In genomic region chr21:45596704-45597318, GRCh38 we compare ENCODE assay signal across 8 cellular contexts. TPM values are rescaled to one million over a fixed set of nuclear protein-coding genes. Genes with fewer than 3 reads are reported as not detected.
DNase-seq lines count a peak whose midpoint lies in the region; ATAC-seq, FAIRE-seq and TF ChIP-seq lines count a peak whose summit lies in the region.

No MANE protein-coding gene starts in this region.

- no peaks in the 10 kb centered on the region for H3K27me3 Mint-ChIP-seq in activated naive CD4-positive, alpha-beta T cell treated with anti-CD3 and anti-CD28 coated beads for 36 hours (ENCODE audit: low read depth)

- peak; percentile 84 for DNase-seq in D721Med (ENCODE audit: insufficient read length, low spot score)
- peak; percentile 12 for DNase-seq in HT1080 (ENCODE audit: low read depth)
- peak; percentile 73 for DNase-seq in SK-N-DZ (ENCODE audit: low spot score)
- peak; percentile 92 for DNase-seq in activated naive CD4-positive, alpha-beta T cell treated with anti-CD3 and anti-CD28 coated beads for 36 hours
- peak; percentile 86 for DNase-seq in cardiac septum (ENCODE audit: low spot score)
- DNase-seq in putamen (ENCODE audit: low spot score): peak; percentile 16

- H3K9me3 Mint-ChIP-seq in activated naive CD4-positive, alpha-beta T cell treated with anti-CD3 and anti-CD28 coated beads for 36 hours: peaks cover 4% of the 10 kb centered on the region

- H3K4me1 Mint-ChIP-seq in activated naive CD4-positive, alpha-beta T cell treated with anti-CD3 and anti-CD28 coated beads for 36 hours (ENCODE audit: low read depth): peaks cover 28% of the 10 kb centered on the region

- no peaks in the 10 kb centered on the region for H3K36me3 Mint-ChIP-seq in activated naive CD4-positive, alpha-beta T cell treated with anti-CD3 and anti-CD28 coated beads for 36 hours (ENCODE audit: low read depth)

- TF ChIP-seq CTCF in D721Med (IDR thresholded peaks at IDR 0.05; ENCODE audit: insufficient read depth, missing control alignments): peak; percentile 87

- no peak overlapping the region for H3K27ac Mint-ChIP-seq in activated naive CD4-positive, alpha-beta T cell treated with anti-CD3 and anti-CD28 coated beads for 36 hours

- CTCF ChIA-PET in activated naive CD4-positive, alpha-beta T cell treated with anti-CD3 and anti-CD28 coated beads for 36 hours (lab: Charles Lee): interaction anchor here (0.7 to 3.0 kb wide), 18 partner anchors 11 to 223 kb away, joined by 3 to 17 read pairs (median 4); no protein-coding TSS in a partner anchor

- H3K4me3 Mint-ChIP-seq in activated naive CD4-positive, alpha-beta T cell treated with anti-CD3 and anti-CD28 coated beads for 36 hours: no peak overlapping the region

- no peak for FAIRE-seq in D721Med (lab: Jason Lieb, UNC)

- no peak for ATAC-seq in HG02852 (IDR thresholded peaks at IDR 0.05; ENCODE audit: unreplicated experiment)
- no peak for ATAC-seq in HG03457 (IDR thresholded peaks at IDR 0.05; ENCODE audit: unreplicated experiment)

- intact Hi-C loops in activated naive CD4-positive, alpha-beta T cell treated with anti-CD3 and anti-CD28 coated beads for 36 hours (cut with micrococcal nuclease): loop anchor here (1.0 to 10.0 kb wide), 5 partner anchors 43 to 305 kb away; no protein-coding TSS in a partner anchor
- intact Hi-C loops in cardiac septum (cut with DNase I): loop anchor here (10.0 kb wide), 1 partner anchor 302 kb away; no protein-coding TSS in a partner anchor

RNA-seq across cellular contexts. Expression of gene PCBP3, which starts 46.7 kb away (rescaled TPM):
- not detected in 2 replicates for total RNA-seq in HT1080 (2014; rRNA removed; shearing (Covaris generic))
- polyA plus RNA-seq in HT1080 (2015; cell fraction: cytosol; rRNA removed): 0.16 TPM in 1 of 2 replicates, not detected in the other
- not detected in 2 replicates for polyA plus RNA-seq in HT1080 (2015; cell fraction: nucleus; rRNA removed)
- polyA plus RNA-seq in SK-N-DZ (2014; cell fraction: cytosol; rRNA removed): 9.5 and 10.4 TPM in 2 replicates
- 10.2 and 11.6 TPM in 2 replicates for polyA plus RNA-seq in SK-N-DZ (2014; cell fraction: nucleus; rRNA removed)
- total RNA-seq in activated naive CD4-positive, alpha-beta T cell treated with anti-CD3 and anti-CD28 coated beads for 36 hours: 10 to 100 TPM; 10.0 to 10.2 TPM
- total RNA-seq in cardiac septum: 4.9 TPM

RNA-seq across cellular contexts. Expression of gene SLC19A1, which starts 54.6 kb away (rescaled TPM):
- 32.6 and 46.8 TPM in 2 replicates for total RNA-seq in HT1080 (2014; rRNA removed; shearing (Covaris generic))
- 31.0 and 36.3 TPM in 2 replicates for polyA plus RNA-seq in HT1080 (2015; cell fraction: cytosol; rRNA removed)
- 49.5 and 52.0 TPM in 2 replicates for polyA plus RNA-seq in HT1080 (2015; cell fraction: nucleus; rRNA removed)
- polyA plus RNA-seq in SK-N-DZ (2014; cell fraction: cytosol; rRNA removed): 19.8 TPM in 2 replicates
- polyA plus RNA-seq in SK-N-DZ (2014; cell fraction: nucleus; rRNA removed): 23.4 and 29.2 TPM in 2 replicates
- total RNA-seq in activated naive CD4-positive, alpha-beta T cell treated with anti-CD3 and anti-CD28 coated beads for 36 hours: 10 to 100 TPM; 32.2 to 33.0 TPM
- 2.7 TPM for total RNA-seq in cardiac septum

Comparison
In these comparisons a context has a peak if more than half of its experiments do, and no peak if none do; other contexts are left out.
1. DNase-seq: peak in every context shown above with its lines; median percentile 92 in activated naive CD4-positive, alpha-beta T cell treated with anti-CD3 and anti-CD28 coated beads for 36 hours; 86 in cardiac septum; 84 in D721Med; 73 in SK-N-DZ; 16 in putamen; 12 in HT1080.